Comparison of ENCODE assay signal across 8 cellular contexts in genomic region chr3:48157950-48158376, GRCh38. TPM values are rescaled to one million over a fixed set of nuclear protein-coding genes. Genes with fewer than 3 reads are reported as not detected.
A peak's percentile ranks its signal among the peaks of the same experiment; 100 is the strongest.
DNase-seq lines count a peak whose midpoint lies in the region; FAIRE-seq and TF ChIP-seq lines count a peak whose summit lies in the region.
"Had no signal": no experiment of that assay in that cellular context is flagged by ENCODE, and none has a peak within 500 bp of the region (broad histone marks: within the 10 kb centered on the region; RNA-seq: fewer than 3 reads in every experiment).

No MANE protein-coding gene starts in this region.

- H3K4me3 Mint-ChIP-seq in activated naive CD4-positive, alpha-beta T cell treated with anti-CD3 and anti-CD28 coated beads for 36 hours = no peak overlapping the region
- H3K4me3 Mint-ChIP-seq: activated naive CD4-positive, alpha-beta T cell treated with anti-CD3 and anti-CD28 coated beads, Interleukin-2, amount 50 U/mL, for 24 hours had no signal

- no peaks in the 10 kb centered on the region for H3K4me1 Mint-ChIP-seq in activated naive CD4-positive, alpha-beta T cell treated with anti-CD3 and anti-CD28 coated beads for 36 hours (ENCODE audit: low read depth)
- H3K4me1 Mint-ChIP-seq: activated naive CD4-positive, alpha-beta T cell treated with anti-CD3 and anti-CD28 coated beads, Interleukin-2, amount 50 U/mL, for 24 hours had no signal

- intact Hi-C loops in activated naive CD4-positive, alpha-beta T cell treated with anti-CD3 and anti-CD28 coated beads for 36 hours (cut with micrococcal nuclease) = no loop called here
- intact Hi-C loops in left ventricle myocardium inferior (cut with micrococcal nuclease) = loop anchor here (10.0 kb wide), 1 partner anchor 173 kb away; no protein-coding TSS in a partner anchor

- no peak overlapping the region for H3K27ac Mint-ChIP-seq in activated naive CD4-positive, alpha-beta T cell treated with anti-CD3 and anti-CD28 coated beads for 36 hours
- H3K27ac Mint-ChIP-seq: activated naive CD4-positive, alpha-beta T cell treated with anti-CD3 and anti-CD28 coated beads, Interleukin-2, amount 50 U/mL, for 24 hours had no signal

- H3K27me3 Mint-ChIP-seq in activated naive CD4-positive, alpha-beta T cell treated with anti-CD3 and anti-CD28 coated beads for 36 hours (ENCODE audit: low read depth) = no peaks in the 10 kb centered on the region
- H3K27me3 Mint-ChIP-seq: activated naive CD4-positive, alpha-beta T cell treated with anti-CD3 and anti-CD28 coated beads, Interleukin-2, amount 50 U/mL, for 24 hours had no signal

- peak; percentile 4 for FAIRE-seq in GM19239 (lab: Jason Lieb, UNC)

- TF ChIP-seq CTCF in Peyer's patch (IDR thresholded peaks at IDR 0.05) = peak in 4 of 6 experiments; percentile 41 to 63 (median 47)
- peak; percentile 86 for TF ChIP-seq CTCF in left ventricle myocardium inferior (IDR thresholded peaks at IDR 0.05; ENCODE audit: borderline replicate concordance)
- TF ChIP-seq CTCF in retinal pigment epithelial cell (conservative IDR thresholded peaks at IDR 0.05; ENCODE audit: low read depth, low read length) = peak; percentile 92

- H3K4me1 ChIP-seq in Peyer's patch = no peaks in the 10 kb centered on the region
- H3K4me1 ChIP-seq in left ventricle myocardium inferior = no peaks in the 10 kb centered on the region

- H3K27ac ChIP-seq in Peyer's patch (no peak overlapping the region), left ventricle myocardium inferior (replicated peaks) (no peak overlapping the region)

- CTCF ChIA-PET in activated naive CD4-positive, alpha-beta T cell treated with anti-CD3 and anti-CD28 coated beads for 36 hours (lab: Charles Lee) = interaction anchor here (0.5 to 1.2 kb wide), 4 partner anchors 12 to 82 kb away, joined by 3 to 5 read pairs (median 3); no protein-coding TSS in a partner anchor

- H3K9me3 ChIP-seq in Peyer's patch (no peaks in the 10 kb centered on the region), left ventricle myocardium inferior (replicated peaks) (no peaks in the 10 kb centered on the region)

- no peak for TF ChIP-seq POLR2A in Peyer's patch (IDR thresholded peaks at IDR 0.05)

- H3K4me3 ChIP-seq in Peyer's patch = no peak overlapping the region
- no peak overlapping the region for H3K4me3 ChIP-seq in left ventricle myocardium inferior
- no peak overlapping the region for H3K4me3 ChIP-seq in retinal pigment epithelial cell (ENCODE audit: low read length)

- no peaks in the 10 kb centered on the region for H3K9me3 Mint-ChIP-seq in activated naive CD4-positive, alpha-beta T cell treated with anti-CD3 and anti-CD28 coated beads for 36 hours
- H3K9me3 Mint-ChIP-seq: activated naive CD4-positive, alpha-beta T cell treated with anti-CD3 and anti-CD28 coated beads, Interleukin-2, amount 50 U/mL, for 24 hours had no signal

- H3K27me3 ChIP-seq in Peyer's patch = no peaks in the 10 kb centered on the region
- H3K27me3 ChIP-seq in left ventricle myocardium inferior (ENCODE audit: low read depth) = no peaks in the 10 kb centered on the region

- H3K36me3 ChIP-seq in Peyer's patch (no peaks in the 10 kb centered on the region), left ventricle myocardium inferior (no peaks in the 10 kb centered on the region)

- peaks cover 47% of the 10 kb centered on the region for H3K36me3 Mint-ChIP-seq in activated naive CD4-positive, alpha-beta T cell treated with anti-CD3 and anti-CD28 coated beads for 36 hours (ENCODE audit: low read depth)
- H3K36me3 Mint-ChIP-seq: activated naive CD4-positive, alpha-beta T cell treated with anti-CD3 and anti-CD28 coated beads, Interleukin-2, amount 50 U/mL, for 24 hours had no signal

- DNase-seq in GM19239 (ENCODE audit: insufficient read length, low spot score) = no peak
- peak; percentile 44 to 75 (median 59) for DNase-seq in Peyer's patch
- peak; percentile 51 for DNase-seq in activated naive CD4-positive, alpha-beta T cell treated with anti-CD3 and anti-CD28 coated beads for 36 hours
- peak; percentile 61 for DNase-seq in left ventricle myocardium inferior
- DNase-seq in retinal pigment epithelial cell (ENCODE audit: low read depth) = peak; percentile 13
- no peak for DNase-seq in NCI-H774 (lab: John Stamatoyannopoulos, UW)
- DNase-seq in NCI-H1694 (lab: John Stamatoyannopoulos, UW) = no peak

RNA-seq across cellular contexts. Expression of gene CDC25A, which starts 30.3 kb away (rescaled TPM):
- total RNA-seq in Peyer's patch = 10 to 100 TPM in 1 of 4 donors, 1 to 10 TPM in 3; 3.3 to 10.4 (median 6.3) TPM
- total RNA-seq in activated naive CD4-positive, alpha-beta T cell treated with anti-CD3 and anti-CD28 coated beads for 36 hours = 10 to 100 TPM; 40.8 to 41.8 TPM
- 0.52 TPM for total RNA-seq in left ventricle myocardium inferior

Comparison
In these comparisons a context has a peak if more than half of its experiments do, and no peak if none do; other contexts are left out.
1. DNase-seq: peak in Peyer's patch (3 of 3), activated naive CD4-positive, alpha-beta T cell treated with anti-CD3 and anti-CD28 coated beads for 36 hours (single experiment), left ventricle myocardium inferior (single experiment) and retinal pigment epithelial cell (single experiment); none in GM19239 (single experiment), NCI-H774 (single experiment) and NCI-H1694 (single experiment).
2. Peak in every context shown above with its lines, with median percentiles within 50 percentile points of each other: CTCF ChIP-seq.